8 cellular contexts compared by ENCODE assay signal in the genomic region with DNA sequence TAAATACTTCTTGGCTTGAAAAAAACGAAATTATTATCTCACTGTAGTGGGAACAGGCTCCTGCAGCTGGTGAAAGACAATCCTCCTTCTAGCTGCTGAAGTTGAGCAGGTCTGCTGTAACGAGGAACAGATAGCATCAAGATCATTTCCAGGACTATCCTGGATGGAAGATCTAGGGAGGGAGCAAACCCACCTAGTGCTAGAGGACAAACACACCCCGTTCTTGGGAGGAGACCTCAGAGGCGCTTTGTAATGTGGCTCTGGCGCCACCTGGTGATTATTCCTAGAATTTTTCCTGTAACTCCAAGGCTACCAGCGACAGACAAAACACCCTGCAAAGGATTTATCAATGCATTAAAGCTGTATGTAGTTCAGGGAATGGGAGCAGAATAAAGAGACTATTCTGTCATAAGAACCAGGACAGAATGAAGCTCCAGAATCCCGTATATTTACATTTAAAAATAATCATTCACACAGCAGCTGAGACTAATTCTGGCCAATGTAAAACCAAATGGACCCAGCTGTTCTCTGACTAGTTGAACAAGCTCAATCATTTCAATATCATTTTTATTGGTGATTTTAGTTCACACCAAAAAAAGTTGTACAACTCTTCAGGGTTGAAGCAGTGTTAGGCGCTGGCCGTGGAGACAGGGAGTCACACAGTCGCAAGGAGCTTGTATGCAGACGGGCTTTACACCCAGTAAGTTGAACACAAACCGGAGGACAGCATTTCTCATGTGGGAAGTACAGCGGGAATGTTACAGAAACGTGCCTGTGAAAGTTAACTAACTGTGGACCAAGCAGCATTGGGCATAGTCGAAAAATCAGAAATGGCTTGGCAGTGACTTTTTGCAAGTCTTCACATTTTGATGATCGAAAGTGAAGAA.
A peak's percentile ranks its signal among the peaks of the same experiment; 100 is the strongest.
DNase-seq lines count a peak whose midpoint lies in the region; ATAC-seq and TF ChIP-seq lines count a peak whose summit lies in the region.

No MANE protein-coding gene starts in this region.

- intact Hi-C loops in sigmoid colon (cut with DNase I), result loop anchor here (1.0 to 10.0 kb wide), 5 partner anchors 75 to 1178 kb away; a partner anchor contains a TSS

- peaks cover 3 to 5% (median 3%) of the 10 kb centered on the region in 3 donors for H3K4me1 Mint-ChIP-seq in T-cell

- no peak overlapping the region for H3K27ac Mint-ChIP-seq in T-cell

- 29 to 35% methylated on average over 16 of the region's 16 CpGs for WGBS in sigmoid colon, 2 donors

- no peaks in the 10 kb centered on the region for H3K36me3 ChIP-seq in sigmoid colon

- DNase-seq in GM10248 (ENCODE audit: extremely low spot score) (peak; percentile 34), HEK293T (ENCODE audit: extremely low spot score) (peak; percentile 64), NCI-H1105 treated with DMSO at 0.1 percent for 48 hours (lab: John Stamatoyannopoulos, UW) (peak; percentile 48), T-cell (peak; percentile 14 to 67 (median 48)), amniotic stem cell (lab: John Stamatoyannopoulos, UW) (peak; percentile 30), hepatic stellate cell (ENCODE audit: low spot score) (peak; percentile 31), sigmoid colon (peak; percentile 80)

- CTCF ChIA-PET in GM10248 (lab: Yijun Ruan, JAX), result interaction anchor here (0.7 to 2.6 kb wide), 33 partner anchors 8 to 1319 kb away, joined by 3 to 16 read pairs (median 5); no protein-coding TSS in a partner anchor
- CTCF ChIA-PET in HEK293T (lab: Yijun Ruan, JAX), result interaction anchor here (0.5 to 2.1 kb wide), 17 partner anchors 10 to 1313 kb away, joined by 3 to 23 read pairs (median 3); a partner anchor contains a TSS
- CTCF ChIA-PET in T-cell (lab: Charles Lee), result interaction anchor here (0.6 to 2.1 kb wide), 36 partner anchors 9 to 1530 kb away, joined by 3 to 20 read pairs (median 4); a partner anchor contains a TSS

- H3K9me3 ChIP-seq in sigmoid colon, result no peaks in the 10 kb centered on the region

- no peak overlapping the region for H3K4me3 Mint-ChIP-seq in T-cell

- peaks cover 7 to 15% of the 10 kb centered on the region in 2 donors for H3K27me3 Mint-ChIP-seq in T-cell

- no peaks in the 10 kb centered on the region for H3K9me3 Mint-ChIP-seq in T-cell

- POLR2A ChIA-PET in GM10248 (lab: Yijun Ruan, JAX), result no interaction called here
- POLR2A ChIA-PET in HEK293T (lab: Yijun Ruan, JAX), result interaction anchor here (0.9 kb wide), 1 partner anchor 291 kb away, joined by 3 read pairs; a partner anchor contains a TSS
- POLR2A ChIA-PET in T-cell (lab: Charles Lee), result interaction anchor here in 1 of 2 donors (0.6 kb wide), 2 partner anchors 280 to 809 kb away, joined by 3 to 4 read pairs; no protein-coding TSS in a partner anchor

- no peak for TF ChIP-seq POLR2A in sigmoid colon (IDR thresholded peaks at IDR 0.05)

- no peaks in the 10 kb centered on the region for H3K27me3 ChIP-seq in sigmoid colon

- TF ChIP-seq CTCF in GM10248 (IDR thresholded peaks at IDR 0.05; ENCODE audit: control extremely low read depth, extremely low read depth, low read depth, missing control alignments) (peak; percentile 55), sigmoid colon (IDR thresholded peaks at IDR 0.05) (peak; percentile 57 to 90 (median 81))

- TF ChIP-seq EP300 in sigmoid colon (IDR thresholded peaks at IDR 0.05), result no peak

- H3K4me3 ChIP-seq in sigmoid colon, result peak overlapping the region in 1 of 4 donors; percentile 2

- ATAC-seq in T-cell (replicated peaks in 1 of 4) (peak; percentile 65 to 77 (median 73)), HG03108 (IDR thresholded peaks at IDR 0.05; ENCODE audit: unreplicated experiment) (no peak)

- peaks cover 0 to 20% (median 18%) of the 10 kb centered on the region in 4 donors for H3K4me1 ChIP-seq in sigmoid colon

- peak overlapping the region in 3 of 4 donors; percentile 42 to 53 (median 44) for H3K27ac ChIP-seq in sigmoid colon

- no peaks in the 10 kb centered on the region for H3K36me3 Mint-ChIP-seq in T-cell

TF ChIP-seq in HEK293T, 16 proteins besides CTCF, POLR2A, EP300 and RAD21:
- TF ChIP-seq LEF1 (IDR thresholded peaks at IDR 0.05; ENCODE audit: borderline replicate concordance), result no peak

Comparison
In these comparisons a context has a peak if more than half of its experiments do, and no peak if none do; other contexts are left out.
1. DNase-seq: peak in every context shown above with its lines; median percentile 80 in sigmoid colon; 64 in HEK293T; 48 in NCI-H1105 treated with DMSO at 0.1 percent for 48 hours; 48 in T-cell; 34 in GM10248; 31 in hepatic stellate cell; 30 in amniotic stem cell.